Comparison of ENCODE assay signal across 8 cellular contexts in the genomic region with DNA sequence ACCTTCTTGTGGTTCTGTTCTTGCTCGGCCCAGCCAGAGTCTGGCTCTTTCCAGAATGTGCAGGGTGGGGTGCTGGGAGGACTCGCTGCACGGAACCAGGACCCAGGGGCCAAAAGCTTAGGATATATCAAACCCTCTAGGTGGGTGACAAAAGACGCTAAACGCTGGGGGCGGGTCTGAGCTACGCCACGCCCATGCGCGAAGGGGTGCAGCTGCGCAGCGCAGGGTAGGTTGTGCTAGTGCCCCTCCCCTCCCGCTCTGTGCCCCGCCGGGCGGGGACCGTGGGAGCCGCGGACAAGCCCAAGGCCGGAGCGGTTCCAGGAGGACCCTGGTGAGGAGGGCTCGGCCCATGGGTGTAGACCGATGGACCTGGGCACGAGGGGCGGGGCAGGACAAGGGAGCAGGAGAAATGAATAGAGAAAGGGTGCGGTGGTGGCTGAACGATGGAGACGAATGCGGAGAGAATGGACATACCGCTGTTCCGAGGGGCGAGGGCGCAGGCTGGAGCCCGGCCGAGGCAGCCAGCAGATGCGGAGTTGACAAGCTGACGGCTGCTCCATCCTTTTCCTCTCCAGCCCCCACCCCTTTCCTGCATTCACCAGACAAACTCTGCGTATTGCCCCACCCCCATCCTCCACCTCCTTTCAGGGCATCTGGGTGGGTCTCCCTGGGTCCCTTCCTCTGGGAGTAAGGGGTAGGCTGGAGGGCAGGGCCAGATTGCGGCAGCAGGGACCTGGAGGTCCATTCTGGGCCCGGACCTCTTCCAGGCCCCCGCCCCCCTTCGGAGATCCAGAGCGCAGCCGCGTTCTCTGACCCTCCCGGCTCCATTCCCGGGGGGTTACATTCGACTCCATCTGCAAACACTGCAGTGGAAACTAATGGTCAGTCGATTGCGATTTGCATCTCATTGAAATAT. TPM values are rescaled to one million over a fixed set of nuclear protein-coding genes. Genes with fewer than 3 reads are reported as not detected.
DNase-seq lines count a peak whose midpoint lies in the region; ATAC-seq and TF ChIP-seq lines count a peak whose summit lies in the region.

Gene RUSC1 (plus strand): TSS at position 234 of the 916 bp plus-strand sequence. CDS start 880 bp downstream, outside the sequence.

- no TSS peak for BruUV-seq in PC-9 (replicated peaks; lab: Mats Ljungman, UMichigan)

- in situ Hi-C loops in GM13976 (cut with MboI; ENCODE audit: low sequenced_read_pairs, unreplicated experiment), result no loop called here

- H3K36me3 ChIP-seq in PC-9 (ENCODE audit: low read depth), result 0 out of 2 replicates have a peak, but pooled peaks cover 5% of the 10 kb centered on the region
- H3K36me3 ChIP-seq in fibroblast of lung (ENCODE audit: control insufficient read depth, insufficient read depth, low read length), result peaks cover 12% of the 10 kb centered on the region

- ATAC-seq in GM18511 (IDR thresholded peaks at IDR 0.05; ENCODE audit: unreplicated experiment), result no peak

- no peak within 1 kb of the TSS for H3K4me3 ChIP-seq in PC-9
- H3K4me3 ChIP-seq in fibroblast of lung (replicated peaks in 1 of 4; ENCODE audit: control extremely low read depth in 1 of 4, insufficient read depth in 1 of 4, low read depth in 3 of 4, low read length in 4 of 4), result peak within 1 kb of the TSS; percentile 48 to 93 (median 54)

- H3K9me2 ChIP-seq in PC-9 (ENCODE audit: insufficient read depth), result no peaks in the 10 kb centered on the region

- TF ChIP-seq CTCF in GM13976 (IDR thresholded peaks at IDR 0.05; ENCODE audit: borderline replicate concordance, control extremely low read depth, extremely low read depth, insufficient read depth, missing control alignments) (no peak), PC-9 (conservative IDR thresholded peaks at IDR 0.05) (no peak), fibroblast of lung (conservative IDR thresholded peaks at IDR 0.05 in 1 of 2, IDR thresholded peaks at IDR 0.05 in 1 of 2; ENCODE audit: low read depth in 1 of 2, low read length in 2 of 2) (no peak)

- intact Hi-C loops in PC-9 (cut with micrococcal nuclease; ENCODE audit: unreplicated experiment), result loop anchor here (5.0 kb wide), 3 partner anchors 59 to 349 kb away; partner anchors contain the start of genes CKS1B, SCAMP3 and SHC1

- no peaks in the 10 kb centered on the region; the same call in 1 of the 2 replicates for H3K9me3 ChIP-seq in PC-9 (ENCODE audit: insufficient read depth, low read depth)
- no peaks in the 10 kb centered on the region for H3K9me3 ChIP-seq in fibroblast of lung (ENCODE audit: control insufficient read depth, insufficient read depth, low read depth, low read length)

- H3K9ac ChIP-seq in fibroblast of lung (ENCODE audit: insufficient read depth, low read length), result peak within 1 kb of the TSS; percentile 38

- H3K4me2 ChIP-seq in PC-9 (0 out of 2 replicates have a peak within 1 kb of the TSS, but pooled peaks have one; percentile 98), fibroblast of lung (ENCODE audit: extremely low read depth, insufficient read depth, low read length) (peak within 1 kb of the TSS; percentile 91)

- H4K20me1 ChIP-seq in PC-9 (ENCODE audit: insufficient read depth) (no peaks in the 10 kb centered on the region; the same call in none of the 2 replicates), fibroblast of lung (ENCODE audit: control insufficient read depth, extremely low read depth, insufficient read depth, low read length) (peaks cover 5% of the 10 kb centered on the region)

- CTCF ChIA-PET in PC-9 (lab: Charles Lee), result no interaction called here

- DNase-seq in GM13976 (ENCODE audit: low spot score) (peak; percentile 83), PC-9 (no peak), fibroblast of lung (ENCODE audit: low read depth in 2 of 2) (peak; percentile 58 to 68), myocyte (ENCODE audit: low read depth) (peak; percentile 64), SW 1271 (lab: John Stamatoyannopoulos, UW) (no peak)
- peak; percentile 56 for DNase-seq in activated T-helper 9 cell treated with anti-CD3 and anti-CD28 coated beads, Interleukin-2, amount 50 U/mL, for 16 hours (ENCODE audit: low read depth)
- peak; percentile 55 to 63 for DNase-seq in stimulated activated CD8-positive, alpha-beta memory T cell treated with anti-CD3 and anti-CD28 coated beads, Interleukin-7, amount 100 ng/mL, for 48 hours (ENCODE audit: extremely low read depth in 1 of 2, low read depth in 1 of 2)

- H3K4me1 ChIP-seq in PC-9 (replicated peaks; ENCODE audit: insufficient read depth) (peaks cover 9% of the 10 kb centered on the region; the same call in 1 of the 2 replicates), fibroblast of lung (ENCODE audit: control insufficient read depth, extremely low read depth, insufficient read depth, low read length) (peaks cover 23% of the 10 kb centered on the region)

- H3K27me3 ChIP-seq in PC-9 (ENCODE audit: insufficient read depth, low read depth) (no peaks in the 10 kb centered on the region), fibroblast of lung (ENCODE audit: control insufficient read depth, insufficient read depth, low read length) (no peaks in the 10 kb centered on the region)

- H3K27ac ChIP-seq in PC-9 (no peak within 1 kb of the TSS), fibroblast of lung (ENCODE audit: insufficient read depth, low read length) (peak within 1 kb of the TSS; percentile 80)

- H2AFZ ChIP-seq in PC-9, result no peak within 1 kb of the TSS
- H2AFZ ChIP-seq in fibroblast of lung (ENCODE audit: low read length), result no peak within 1 kb of the TSS

- H3K79me2 ChIP-seq in PC-9 (ENCODE audit: low read depth), result 0 out of 2 replicates have a peak, but pooled peaks cover 4% of the 10 kb centered on the region
- peaks cover 17% of the 10 kb centered on the region for H3K79me2 ChIP-seq in fibroblast of lung (ENCODE audit: control insufficient read depth, insufficient read depth, low read length)

- POLR2A ChIA-PET in PC-9 (lab: Charles Lee; ENCODE audit: unreplicated experiment), result no interaction called here

- peaks cover 58% of the 10 kb centered on the region for H3F3A ChIP-seq in PC-9 (ENCODE audit: insufficient read depth, low read depth)

RNA-seq across cellular contexts. Expression of gene RUSC1, which starts in this region (rescaled TPM):
- total RNA-seq in PC-9 (2021), result 43.4 and 45.3 TPM in 2 replicates
- total RNA-seq in fibroblast of lung, result 9.8 and 12.6 TPM in 2 replicates
- polyA plus RNA-seq in fibroblast of lung, result 16.4 and 22.8 TPM in 2 replicates
- polyA plus RNA-seq in fibroblast of lung (2012), result 19.4 and 30.3 TPM in 2 replicates
- polyA minus RNA-seq in fibroblast of lung (ENCODE audit: low replicate concordance), result 31.4 and 43.0 TPM in 2 replicates
- total RNA-seq in myocyte, result 16.1 and 18.8 TPM in 2 replicates
- polyA plus RNA-seq in myocyte (2012), result 18.8 TPM

Comparison
In these comparisons a context has a peak if more than half of its experiments do, and no peak if none do; other contexts are left out.
1. DNase-seq: peak in GM13976 (single experiment), activated T-helper 9 cell treated with anti-CD3 and anti-CD28 coated beads, Interleukin-2, amount 50 U/mL, for 16 hours (single experiment), fibroblast of lung (2 of 2), myocyte (single experiment) and stimulated activated CD8-positive, alpha-beta memory T cell treated with anti-CD3 and anti-CD28 coated beads, Interleukin-7, amount 100 ng/mL, for 48 hours (2 of 2); none in PC-9 (0 of 2) and SW 1271 (0 of 2).